12 cellular contexts compared by ENCODE assay signal in genomic region chr5:180172447-180173197, GRCh38. TPM values are rescaled to one million over a fixed set of nuclear protein-coding genes. Genes with fewer than 3 reads are reported as not detected.
DNase-seq lines count a peak whose midpoint lies in the region; ATAC-seq and TF ChIP-seq lines count a peak whose summit lies in the region.
"Had no signal": no experiment of that assay in that cellular context is flagged by ENCODE, and none has a peak within 500 bp of the region (broad histone marks: within the 10 kb centered on the region; RNA-seq: fewer than 3 reads in every experiment).

No MANE protein-coding gene starts in this region.

- no peak for TF ChIP-seq CTCF in heart right ventricle (IDR thresholded peaks at IDR 0.05)

- H3K4me1 ChIP-seq in heart right ventricle: peaks cover 0 to 31% (median 11%) of the 10 kb centered on the region in 9 donors

- no peaks in the 10 kb centered on the region for H3K36me3 ChIP-seq in heart right ventricle
- H3K36me3 ChIP-seq: esophagus squamous epithelium had no signal

- no peak overlapping the region for H3K4me3 ChIP-seq in heart right ventricle
- H3K4me3 ChIP-seq: esophagus squamous epithelium had no signal

- peak; percentile 56 to 81 for DNase-seq in NCI-H524 (lab: John Stamatoyannopoulos, UW)
- DNase-seq in NCI-H524 treated with DMSO at 0.1 percent for 48 hours (lab: John Stamatoyannopoulos, UW): no peak
- DNase-seq in SK-N-DZ (ENCODE audit: low spot score): peak; percentile 19
- peak; percentile 28 to 51 for DNase-seq in heart right ventricle
- peak in 31 of 49 donors; percentile 32 to 94 (median 61) for DNase-seq in substantia nigra (lab: John Stamatoyannopoulos, UW)
- DNase-seq in NCI-H226: no peak
- DNase-seq in DMS114 treated with DMSO at 0.1 percent for 48 hours (lab: John Stamatoyannopoulos, UW; ENCODE audit: unreplicated experiment): no peak
- DNase-seq: activated T-cell treated with anti-CD3 and anti-CD28 coated beads, Interleukin-2, amount 50 U/mL, for 1 hour; esophagus squamous epithelium; left colon had no signal

- intact Hi-C loops in heart right ventricle (cut with DNase I): no loop called here

- peak in 4 of 8 donors; percentile 27 to 53 (median 36) for ATAC-seq in heart right ventricle
- ATAC-seq in HG02852 (IDR thresholded peaks at IDR 0.05; ENCODE audit: unreplicated experiment): no peak
- ATAC-seq: left colon had no signal

- H3K27ac ChIP-seq in heart right ventricle (peak overlapping the region in 1 of 10 donors; percentile 1), substantia nigra (ENCODE audit: low read depth, low read length, poor library complexity, severe bottlenecking) (peak overlapping the region; percentile 84)

- WGBS in heart right ventricle, 2 donors: 53 to 56% methylated on average over 11 of the region's 11 CpGs

- H3K27me3 ChIP-seq in heart right ventricle: peaks cover 0 to 8% (median 4%) of the 10 kb centered on the region in 7 donors

- no peaks in the 10 kb centered on the region for H3K9me3 ChIP-seq in heart right ventricle
- H3K9me3 ChIP-seq: esophagus squamous epithelium had no signal

RNA-seq across cellular contexts. Expression of gene RASGEF1C, which starts 36.4 kb away (rescaled TPM):
- polyA plus RNA-seq in SK-N-DZ (2014; cell fraction: cytosol; rRNA removed): not detected in 2 replicates
- polyA plus RNA-seq in SK-N-DZ (2014; cell fraction: nucleus; rRNA removed): not detected in 2 replicates
- under 1 TPM in 4 of 10 donors, not detected in 6; 0.17 to 0.44 (median 0.24) TPM for total RNA-seq in heart right ventricle
- polyA plus RNA-seq in heart right ventricle: under 1 TPM; 0.25 to 0.59 TPM
- total RNA-seq: OCI-LY7 had no signal

Comparison
In these comparisons a context has a peak if more than half of its experiments do, and no peak if none do; other contexts are left out.
1. DNase-seq: peak in NCI-H524 (2 of 2), SK-N-DZ (single experiment), heart right ventricle (2 of 2) and substantia nigra (31 of 49); none in NCI-H524 treated with DMSO at 0.1 percent for 48 hours (single experiment), NCI-H226 (single experiment) and DMS114 treated with DMSO at 0.1 percent for 48 hours (single experiment).